In the genomic region with DNA sequence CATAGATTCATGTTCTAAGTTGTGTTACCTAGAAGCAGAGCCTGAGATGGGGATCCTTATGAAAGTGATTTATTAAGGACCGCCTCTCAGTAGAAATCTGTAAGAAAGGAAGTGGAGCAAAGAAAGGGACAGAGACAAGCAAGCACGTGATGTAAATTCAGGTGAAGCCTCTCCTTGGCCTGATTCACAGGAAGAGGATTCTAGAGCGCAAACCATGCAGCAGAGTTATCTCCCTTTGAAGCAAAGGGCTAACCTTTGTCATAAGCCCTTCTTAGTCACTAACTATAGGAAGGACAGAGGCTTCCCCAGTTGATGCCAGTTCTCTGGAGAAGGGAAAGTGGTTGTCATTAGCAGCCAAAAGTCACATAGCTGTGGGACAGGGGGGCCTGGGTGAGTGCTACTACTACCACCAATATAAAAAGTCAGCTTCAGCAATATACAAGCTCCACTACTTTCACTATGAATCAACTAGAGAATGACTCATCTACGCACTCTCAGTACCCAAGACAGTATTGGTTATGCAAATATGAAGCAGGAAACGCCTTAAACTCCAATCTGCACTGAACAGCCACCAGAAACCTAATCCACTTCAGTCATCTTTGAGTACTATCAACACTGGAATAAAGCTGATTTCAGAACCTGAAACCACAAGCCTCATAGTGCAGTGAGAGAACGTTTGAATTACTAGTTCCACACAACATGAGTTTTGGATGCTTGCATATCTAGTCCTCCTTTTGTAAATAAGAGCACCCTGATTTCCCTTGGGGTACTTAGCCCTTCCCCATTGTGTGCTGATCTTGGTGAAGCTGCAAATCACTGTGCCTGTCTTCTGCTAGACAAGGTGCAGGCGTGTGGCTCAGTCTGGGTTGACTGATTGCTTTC, we compare ENCODE assay signal across 8 cellular contexts.
DNase-seq lines count a peak whose midpoint lies in the region; ATAC-seq, FAIRE-seq and TF ChIP-seq lines count a peak whose summit lies in the region.

No MANE protein-coding gene starts in this region.

- H3K23me2 ChIP-seq in H1 (ENCODE audit: low read depth, low read length), result peaks cover 2% of the 10 kb centered on the region; the same call in 1 of the 2 replicates

- peak overlapping the region; percentile 82 for H3K18ac ChIP-seq in H1 (ENCODE audit: extremely low read depth, low read length)

- peak overlapping the region; percentile 37 for H3K4me2 ChIP-seq in OCI-LY7 (ENCODE audit: low read length)
- H3K4me2 ChIP-seq in H1 (ENCODE audit: insufficient read depth in 1 of 2, low read depth in 2 of 2, low read length in 2 of 2), result no peak overlapping the region

- H3K36me3 ChIP-seq in OCI-LY7 (ENCODE audit: insufficient read depth, low read length), result no peaks in the 10 kb centered on the region
- no peaks in the 10 kb centered on the region for H3K36me3 ChIP-seq in H1 (ENCODE audit: control insufficient read depth in 2 of 4, insufficient read depth in 4 of 4, low read length in 3 of 4)

- H2AK5ac ChIP-seq in H1 (ENCODE audit: low read depth, low read length), result 0 out of 2 replicates have a peak overlapping the region, but pooled peaks have one; percentile 5

- H3K27me3 ChIP-seq in H1 (replicated peaks in 1 of 4; ENCODE audit: control insufficient read depth in 3 of 4, extremely low read depth in 1 of 4, insufficient read depth in 3 of 4, low read length in 3 of 4), result no peaks in the 10 kb centered on the region

- H2AFZ ChIP-seq in OCI-LY7 (ENCODE audit: low read length) (peak overlapping the region; percentile 57; the same call in 1 of the 2 replicates), H1 (ENCODE audit: low read length) (0 out of 2 replicates have a peak overlapping the region, but pooled peaks have one; percentile 28)

- no peak for FAIRE-seq in H1 (lab: Jason Lieb, UNC)

- POLR2A ChIA-PET in OCI-LY7 (lab: Charles Lee) (interaction anchor here (0.9 to 4.9 kb wide), 3 partner anchors 9 to 15 kb away, joined by 3 to 22 read pairs (median 3); no protein-coding TSS in a partner anchor), H1 (lab: Charles Lee; ENCODE audit: partially characterized antibody) (interaction anchor here (0.6 kb wide), 1 partner anchor 372 kb away, joined by 3 read pairs; no protein-coding TSS in a partner anchor)

- TF ChIP-seq RAD21 in H1 (IDR thresholded peaks at IDR 0.05 in 1 of 2, conservative IDR thresholded peaks at IDR 0.05 in 1 of 2; ENCODE audit: low read depth in 2 of 2, low read length in 2 of 2), result no peak

- peak overlapping the region; percentile 6 for H3K4ac ChIP-seq in H1 (replicated peaks; ENCODE audit: insufficient read length, low read depth, low read length)

- no peak overlapping the region for H3K27ac Mint-ChIP-seq in chondrocyte (ENCODE audit: unreplicated experiment)

- 76% methylated on average over 7 of the region's 7 CpGs; no CpG with 5 or more reads in 1 of the 2 experiments for WGBS in H1 (ENCODE audit: extremely low coverage in 1 of 2, insufficient coverage in 1 of 2, insufficient read length in 1 of 2, insufficient replicate concordance in 2 of 2, low coverage in 1 of 2, low lambda C conversion rate in 2 of 2, missing lambda C conversion rate in 1 of 2), 2 experiments

- H2BK120ac ChIP-seq in H1 (replicated peaks; ENCODE audit: low read depth, low read length), result peak overlapping the region; percentile 25

- DNase-seq in DMS53 (lab: John Stamatoyannopoulos, UW) (peak; percentile 96), GM19240 (ENCODE audit: insufficient read length, low spot score) (peak; percentile 36), OCI-LY7 (ENCODE audit: low spot score) (peak; percentile 34), H1 (ENCODE audit: low read depth in 1 of 2, low spot score in 2 of 2) (no peak), chondrocyte (ENCODE audit: low spot score) (no peak), Ammon's horn (ENCODE audit: low spot score) (no peak)
- peak; percentile 32 for DNase-seq in stimulated activated CD8-positive, alpha-beta memory T cell treated with anti-CD3 and anti-CD28 coated beads, Interleukin-4, amount 100 ng/mL, for 48 hours

- H2BK5ac ChIP-seq in H1 (ENCODE audit: low read depth, low read length), result peak overlapping the region; percentile 4; the same call in 1 of the 2 replicates

- no peak overlapping the region for H4K8ac ChIP-seq in H1 (ENCODE audit: extremely low read depth, insufficient read depth, low read length)

- H3K56ac ChIP-seq in H1 (replicated peaks; ENCODE audit: insufficient read length, low read depth, low read length), result no peak overlapping the region

- no peak overlapping the region for H3K4me3 Mint-ChIP-seq in chondrocyte (ENCODE audit: unreplicated experiment)

- H3K9me3 ChIP-seq in OCI-LY7 (ENCODE audit: low read length), result no peaks in the 10 kb centered on the region
- peaks cover 5% of the 10 kb centered on the region in 2 experiments; a peak in 1 of 4 replicates for H3K9me3 ChIP-seq in H1 (ENCODE audit: insufficient read depth in 2 of 2, low read depth in 1 of 2, low read length in 1 of 2)

- no peak overlapping the region for H3K9ac ChIP-seq in H1 (replicated peaks in 1 of 4; ENCODE audit: extremely low read depth in 1 of 4, low read depth in 3 of 4, low read length in 3 of 4)

- H3K4me3 ChIP-seq in OCI-LY7 (ENCODE audit: low read depth, low read length, poor library complexity, severe bottlenecking), result no peak overlapping the region
- no peak overlapping the region for H3K4me3 ChIP-seq in H1 (ENCODE audit: extremely low read depth in 1 of 4, insufficient read depth in 2 of 4, low read depth in 3 of 4, low read length in 4 of 4)

- peak overlapping the region; percentile 24; the same call in 1 of the 2 replicates for H2BK15ac ChIP-seq in H1 (ENCODE audit: low read length)

- H3K23ac ChIP-seq in H1 (ENCODE audit: insufficient read length), result no peak overlapping the region

- no peaks in the 10 kb centered on the region for H3K36me3 Mint-ChIP-seq in chondrocyte (ENCODE audit: low read depth)

- peaks cover 32% of the 10 kb centered on the region for H3K4me1 Mint-ChIP-seq in chondrocyte (ENCODE audit: low read depth)

- TF ChIP-seq EP300 in H1 (IDR thresholded peaks at IDR 0.05; ENCODE audit: borderline replicate concordance in 1 of 2, low read depth in 2 of 2, low read length in 2 of 2), result no peak

- ATAC-seq in HG03108 (IDR thresholded peaks at IDR 0.05; ENCODE audit: unreplicated experiment), result peak; percentile 100

- no TSS peak for BruUV-seq in OCI-LY7 (replicated peaks; lab: Mats Ljungman, UMichigan)

- no peaks in the 10 kb centered on the region for H3K27me3 Mint-ChIP-seq in chondrocyte (ENCODE audit: low read depth)

- no peaks in the 10 kb centered on the region for H4K20me1 ChIP-seq in OCI-LY7 (ENCODE audit: insufficient read depth, low read length)
- H4K20me1 ChIP-seq in H1 (replicated peaks in 1 of 2; ENCODE audit: control insufficient read depth in 1 of 2, insufficient read depth in 2 of 2, low read length in 2 of 2), result no peaks in the 10 kb centered on the region

- no peak for TF ChIP-seq CTCF in OCI-LY7 (conservative IDR thresholded peaks at IDR 0.05; ENCODE audit: low read length)
- no peak for TF ChIP-seq CTCF in H1 (IDR thresholded peaks at IDR 0.05; ENCODE audit: control extremely low read depth in 1 of 3, insufficient read depth in 1 of 3, low read depth in 1 of 3, low read length in 3 of 3)
- no peak for TF ChIP-seq CTCF in chondrocyte (IDR thresholded peaks at IDR 0.05)

- H3K9me3 Mint-ChIP-seq in chondrocyte (ENCODE audit: low read depth), result no peaks in the 10 kb centered on the region

- no peak overlapping the region for H3K14ac ChIP-seq in H1 (ENCODE audit: insufficient read length)

- intact Hi-C loops in OCI-LY7 (cut with micrococcal nuclease; ENCODE audit: unreplicated experiment), result no loop called here

- no peaks in the 10 kb centered on the region for H3K79me1 ChIP-seq in H1 (ENCODE audit: low read depth, low read length)

- peak overlapping the region; percentile 55; the same call in 1 of the 2 replicates for H2BK12ac ChIP-seq in H1 (ENCODE audit: low read depth, low read length)

- H3K27ac ChIP-seq in OCI-LY7 (ENCODE audit: low read depth, low read length, poor library complexity, severe bottlenecking) (no peak overlapping the region), H1 (ENCODE audit: low read depth, low read length) (no peak overlapping the region)

- H4K5ac ChIP-seq in H1 (ENCODE audit: insufficient read length, low read depth, low read length), result no peak overlapping the region

- H4K91ac ChIP-seq in H1 (replicated peaks; ENCODE audit: insufficient read length, low read length), result peak overlapping the region; percentile 40

- no peaks in the 10 kb centered on the region for H3K79me2 ChIP-seq in OCI-LY7 (ENCODE audit: insufficient read depth, low read depth, low read length)
- no peaks in the 10 kb centered on the region for H3K79me2 ChIP-seq in H1 (ENCODE audit: control insufficient read depth in 1 of 2, insufficient read depth in 2 of 2, low read length in 2 of 2)

- H3K4me1 ChIP-seq in OCI-LY7 (ENCODE audit: insufficient read depth, low read length, poor library complexity, severe bottlenecking), result peaks cover 12% of the 10 kb centered on the region
- peaks cover 9 to 25% (median 21%) of the 10 kb centered on the region in 4 experiments; a peak in 6 of 7 replicates for H3K4me1 ChIP-seq in H1 (replicated peaks in 1 of 4; ENCODE audit: control insufficient read depth in 3 of 4, insufficient read depth in 4 of 4, low read length in 3 of 4)

- peak overlapping the region; percentile 62 for H2BK20ac ChIP-seq in H1 (ENCODE audit: low read length)

- CTCF ChIA-PET in OCI-LY7 (lab: Charles Lee; ENCODE audit: unreplicated experiment) (no interaction called here), H1 (lab: Charles Lee; ENCODE audit: partially characterized antibody) (interaction anchor here (0.5 kb wide), 1 partner anchor 9 kb away, joined by 3 read pairs; no protein-coding TSS in a partner anchor)

- no peaks in the 10 kb centered on the region for H3K9me2 ChIP-seq in OCI-LY7 (ENCODE audit: insufficient read depth, low read length)

- TF ChIP-seq POLR2A in H1 (IDR thresholded peaks at IDR 0.05; ENCODE audit: control extremely low read depth in 1 of 2, low read depth in 2 of 2, low read length in 2 of 2), result no peak

TF ChIP-seq in H1, 55 proteins besides CTCF, POLR2A, EP300 and RAD21:
- TF ChIP-seq JUN (IDR thresholded peaks at IDR 0.05; ENCODE audit: low read depth, low read length), result no peak
- TF ChIP-seq SP2 (IDR thresholded peaks at IDR 0.05; ENCODE audit: low read length), result no peak
- TF ChIP-seq PHF8 (conservative IDR thresholded peaks at IDR 0.05; ENCODE audit: low read depth, low read length), result no peak
- TF ChIP-seq GABPA (IDR thresholded peaks at IDR 0.05; ENCODE audit: borderline replicate concordance, insufficient read depth, low read length), result no peak

Comparison
In these comparisons a context has a peak if more than half of its experiments do, and no peak if none do; other contexts are left out.
1. DNase-seq: peak in DMS53 (single experiment), GM19240 (single experiment), OCI-LY7 (single experiment) and stimulated activated CD8-positive, alpha-beta memory T cell treated with anti-CD3 and anti-CD28 coated beads, Interleukin-4, amount 100 ng/mL, for 48 hours (single experiment); none in H1 (0 of 2), chondrocyte (single experiment) and Ammon's horn (single experiment).